Comparison of ENCODE assay signal across 1 cellular context in genomic region chr3:153161714-153162512, GRCh38.
TF ChIP-seq lines count a peak whose summit lies in the region.

RAP2B (plus strand) TSS chr3:153162226; CDS start chr3:153162694, 468 bp downstream.

TF ChIP-seq in K562, 482 proteins besides CTCF, POLR2A, EP300 and RAD21 (continued from another document and continues in another):
- TF ChIP-seq PBX2 (CRISPR knock-in tag; IDR thresholded peaks at IDR 0.05; ENCODE audit: low read depth) (no peak), PBX2 (tag; conservative IDR thresholded peaks at IDR 0.05; ENCODE audit: low read depth) (no peak), KLF10 (CRISPR knock-in tag; IDR thresholded peaks at IDR 0.05) (no peak), TEAD4 (IDR thresholded peaks at IDR 0.05; ENCODE audit: low read length) (no peak; the same call in 1 of the 2 replicates), TEAD4 (CRISPR knock-in tag; IDR thresholded peaks at IDR 0.05; ENCODE audit: borderline replicate concordance) (no peak), MGA (IDR thresholded peaks at IDR 0.05) (peak; percentile 88), ZNF449 (CRISPR knock-in tag; IDR thresholded peaks at IDR 0.05) (no peak), ZNF212 (CRISPR knock-in tag; IDR thresholded peaks at IDR 0.05) (no peak), RHOXF2B (CRISPR knock-in tag; conservative IDR thresholded peaks at IDR 0.05) (no peak), ZNF699 (CRISPR knock-in tag; IDR thresholded peaks at IDR 0.05; ENCODE audit: insufficient replicate concordance) (no peak), RNF219 (CRISPR knock-in tag; IDR thresholded peaks at IDR 0.05) (no peak), ARID3A (IDR thresholded peaks at IDR 0.05; ENCODE audit: borderline replicate concordance, low read depth, low read length) (peak; percentile 54; the same call in 1 of the 2 replicates), SRSF7 (optimal IDR thresholded peaks at IDR 0.05; ENCODE audit: low read depth, low read length) (no peak), TCF15 (CRISPR knock-in tag; IDR thresholded peaks at IDR 0.05) (no peak), HLTF (IDR thresholded peaks at IDR 0.05) (no peak), CHAMP1 (IDR thresholded peaks at IDR 0.05) (no peak), ZZZ3 (IDR thresholded peaks at IDR 0.05) (no peak), GTF2B (IDR thresholded peaks at IDR 0.05; ENCODE audit: extremely low read depth, insufficient read length) (no peak), NR1H2 (CRISPR knock-in tag; IDR thresholded peaks at IDR 0.05) (no peak; the same call in 1 of the 2 replicates), POU5F1 (IDR thresholded peaks at IDR 0.05; ENCODE audit: borderline replicate concordance, low read depth, low read length, partially characterized antibody) (no peak), EHMT2 (IDR thresholded peaks at IDR 0.05) (no peak), SMARCC2 (IDR thresholded peaks at IDR 0.05; ENCODE audit: low read depth) (no peak), RBM22 (IDR thresholded peaks at IDR 0.05; ENCODE audit: low read depth, low read length, poor library complexity, severe bottlenecking) (peak; percentile 41), ZSCAN32 (CRISPR knock-in tag; IDR thresholded peaks at IDR 0.05) (no peak), TSC22D4 (tag; IDR thresholded peaks at IDR 0.05) (no peak), NELFE (IDR thresholded peaks at IDR 0.05; ENCODE audit: insufficient read depth, insufficient read length) (no peak), MCM5 (IDR thresholded peaks at IDR 0.05; ENCODE audit: low read depth) (no peak), TAF15 (IDR thresholded peaks at IDR 0.05; ENCODE audit: low read depth, low read length) (no peak)
- TF ChIP-seq, protein P1, sequence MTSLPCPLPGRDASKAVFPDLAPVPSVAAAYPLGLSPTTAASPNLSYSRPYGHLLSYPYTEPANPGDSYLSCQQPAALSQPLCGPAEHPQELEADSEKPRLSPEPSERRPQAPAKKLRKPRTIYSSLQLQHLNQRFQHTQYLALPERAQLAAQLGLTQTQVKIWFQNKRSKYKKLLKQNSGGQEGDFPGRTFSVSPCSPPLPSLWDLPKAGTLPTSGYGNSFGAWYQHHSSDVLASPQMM (CRISPR knock-in tag; IDR thresholded peaks at IDR 0.05) = no peak
